In the genomic region with DNA sequence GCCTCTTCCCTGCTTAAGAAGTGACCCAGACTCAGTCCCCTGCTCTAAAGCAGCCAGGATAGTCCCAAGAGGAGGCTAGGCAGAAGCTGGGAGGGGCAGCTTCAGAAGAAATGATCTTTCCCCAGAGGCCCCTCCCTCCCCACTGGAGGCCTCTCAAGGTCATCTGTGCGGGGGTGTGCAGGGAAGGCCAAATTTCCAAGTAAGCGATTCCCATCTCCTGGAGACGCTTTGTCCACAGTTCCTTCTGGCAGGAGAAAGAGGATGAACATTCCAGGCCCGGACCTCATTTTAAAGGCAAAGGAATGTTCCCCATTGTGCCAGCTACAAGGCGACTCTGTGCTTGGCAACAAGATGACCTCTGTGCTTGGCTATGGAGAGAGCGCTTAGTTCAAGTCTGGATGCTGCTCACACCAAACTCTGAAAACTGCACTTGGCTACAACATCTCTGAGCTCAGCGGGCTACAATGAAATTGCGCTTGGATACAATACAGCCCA, we compare ENCODE assay signal across 14 cellular contexts. TPM values are rescaled to one million over a fixed set of nuclear protein-coding genes. Genes with fewer than 3 reads are reported as not detected.
DNase-seq lines count a peak whose midpoint lies in the region; TF ChIP-seq lines count a peak whose summit lies in the region.
"Had no signal": no experiment of that assay in that cellular context is flagged by ENCODE, and none has a peak within 500 bp of the region (broad histone marks: within the 10 kb centered on the region; RNA-seq: fewer than 3 reads in every experiment).

No MANE protein-coding gene starts in this region.

- H3K4me3 Mint-ChIP-seq in CD14-positive monocyte, result no peak overlapping the region
- no peak overlapping the region for H3K4me3 Mint-ChIP-seq in activated T-helper 2 cell treated with anti-CD3 and anti-CD28 coated beads, Interferon-gamma antibody, Interleukin-2, Interleukin-4, amounts not matched to agents 10 μg/mL and 5 μg/mL and 100 μg/mL, durations not matched to agents 14 hours and 24 hours and 36 hours (ENCODE audit: low read depth)
- H3K4me3 Mint-ChIP-seq: T-helper 1 cell treated with Interleukin-12 subunit alpha and Interleukin-12 subunit beta and Interleukin-4 antibody, amounts not matched to agents 30 μg/mL and 1 μg/mL, for 36 hours had no signal

- no peak overlapping the region for H3K4me3 ChIP-seq in osteoblast (ENCODE audit: insufficient read depth, low read length)
- H3K4me3 ChIP-seq: A549 had no signal

- H3K9me3 ChIP-seq in osteoblast (ENCODE audit: low read depth, low read length), result no peaks in the 10 kb centered on the region
- H3K9me3 ChIP-seq: A549 had no signal

- H4K20me1 ChIP-seq in osteoblast (ENCODE audit: insufficient read depth, low read length), result no peaks in the 10 kb centered on the region

- H3K4me1 ChIP-seq in osteoblast (ENCODE audit: insufficient read depth, low read length), result peaks cover 17% of the 10 kb centered on the region
- H3K4me1 ChIP-seq: A549 had no signal

- H3K27ac ChIP-seq in osteoblast (ENCODE audit: low read depth, low read length), result peak overlapping the region; percentile 45
- H3K27ac ChIP-seq: A549 had no signal

- no peaks in the 10 kb centered on the region for H3K79me2 ChIP-seq in osteoblast (ENCODE audit: insufficient read depth, low read length)

- H3K36me3 Mint-ChIP-seq in CD14-positive monocyte, result no peaks in the 10 kb centered on the region
- no peaks in the 10 kb centered on the region for H3K36me3 Mint-ChIP-seq in activated T-helper 2 cell treated with anti-CD3 and anti-CD28 coated beads, Interferon-gamma antibody, Interleukin-2, Interleukin-4, amounts not matched to agents 10 μg/mL and 5 μg/mL and 100 μg/mL, durations not matched to agents 14 hours and 24 hours and 36 hours (ENCODE audit: low read depth)

- no peak overlapping the region for H3K27ac Mint-ChIP-seq in CD14-positive monocyte
- no peak overlapping the region for H3K27ac Mint-ChIP-seq in activated T-helper 2 cell treated with anti-CD3 and anti-CD28 coated beads, Interferon-gamma antibody, Interleukin-2, Interleukin-4, amounts not matched to agents 10 μg/mL and 5 μg/mL and 100 μg/mL, durations not matched to agents 14 hours and 24 hours and 36 hours
- H3K27ac Mint-ChIP-seq: T-helper 1 cell treated with Interleukin-12 subunit alpha and Interleukin-12 subunit beta and Interleukin-4 antibody, amounts not matched to agents 30 μg/mL and 1 μg/mL, for 36 hours had no signal

- DNase-seq in AG08395 (ENCODE audit: low spot score), result peak; percentile 79
- peak; percentile 81 for DNase-seq in astrocyte of the hippocampus (ENCODE audit: low read depth, low spot score)
- DNase-seq in head of caudate nucleus, result peak in 34 of 42 donors; percentile 11 to 80 (median 42)
- DNase-seq in osteoblast (ENCODE audit: insufficient read length, low spot score, missing footprints), result peak; percentile 82
- DNase-seq in DMS153 treated with DMSO at 0.1 percent for 48 hours (lab: John Stamatoyannopoulos, UW; ENCODE audit: unreplicated experiment), result no peak
- no peak for DNase-seq in CD14-positive monocyte (ENCODE audit: low spot score)
- DNase-seq in activated CD4-positive, alpha-beta T cell treated with anti-CD3 and anti-CD28 coated beads, Interleukin-2, amount 50 U/mL, for 1 hour, result no peak
- no peak for DNase-seq in activated T-helper 2 cell treated with anti-CD3 and anti-CD28 coated beads, Interferon-gamma antibody, Interleukin-2, Interleukin-4, amounts not matched to agents 10 μg/mL and 5 μg/mL and 100 μg/mL, durations not matched to agents 14 hours and 24 hours and 36 hours (ENCODE audit: low spot score)
- DNase-seq: activated CD8-positive, alpha-beta memory T cell treated with anti-CD3 and anti-CD28 coated beads for 24 hours; NCI-H1436 had no signal

- H3K4me1 Mint-ChIP-seq in CD14-positive monocyte, result no peaks in the 10 kb centered on the region
- H3K4me1 Mint-ChIP-seq in activated T-helper 2 cell treated with anti-CD3 and anti-CD28 coated beads, Interferon-gamma antibody, Interleukin-2, Interleukin-4, amounts not matched to agents 10 μg/mL and 5 μg/mL and 100 μg/mL, durations not matched to agents 14 hours and 24 hours and 36 hours (ENCODE audit: low read depth), result no peaks in the 10 kb centered on the region

- intact Hi-C loops in head of caudate nucleus (cut with DNase I), result no loop called here
- intact Hi-C loops in CD14-positive monocyte (cut with micrococcal nuclease), result no loop called here
- intact Hi-C loops in activated T-helper 2 cell treated with anti-CD3 and anti-CD28 coated beads, Interferon-gamma antibody, Interleukin-2, Interleukin-4, amounts not matched to agents 10 μg/mL and 5 μg/mL and 100 μg/mL, durations not matched to agents 14 hours and 24 hours and 36 hours (cut with micrococcal nuclease), result no loop called here

- no peaks in the 10 kb centered on the region for H3K36me3 ChIP-seq in osteoblast (ENCODE audit: insufficient read depth, low read length)

- peak overlapping the region; percentile 59 for H2AFZ ChIP-seq in osteoblast (ENCODE audit: low read length)

- TF ChIP-seq CTCF in osteoblast (IDR thresholded peaks at IDR 0.05; ENCODE audit: extremely low read depth, low read depth, low read length) (no peak), CD14-positive monocyte (IDR thresholded peaks at IDR 0.05) (no peak)

- no peaks in the 10 kb centered on the region for H3K27me3 ChIP-seq in osteoblast (ENCODE audit: insufficient read depth, low read length)

- H3K9me3 Mint-ChIP-seq in CD14-positive monocyte, result peaks cover 0 to 2% (median 0%) of the 10 kb centered on the region in 7 donors
- no peaks in the 10 kb centered on the region for H3K9me3 Mint-ChIP-seq in activated T-helper 2 cell treated with anti-CD3 and anti-CD28 coated beads, Interferon-gamma antibody, Interleukin-2, Interleukin-4, amounts not matched to agents 10 μg/mL and 5 μg/mL and 100 μg/mL, durations not matched to agents 14 hours and 24 hours and 36 hours
- H3K9me3 Mint-ChIP-seq: T-helper 1 cell treated with Interleukin-12 subunit alpha and Interleukin-12 subunit beta and Interleukin-4 antibody, amounts not matched to agents 30 μg/mL and 1 μg/mL, for 36 hours had no signal

- peaks cover 2 to 15% (median 13%) of the 10 kb centered on the region in 3 donors for H3K27me3 Mint-ChIP-seq in CD14-positive monocyte (ENCODE audit: low read depth in 3 of 3)
- H3K27me3 Mint-ChIP-seq in activated T-helper 2 cell treated with anti-CD3 and anti-CD28 coated beads, Interferon-gamma antibody, Interleukin-2, Interleukin-4, amounts not matched to agents 10 μg/mL and 5 μg/mL and 100 μg/mL, durations not matched to agents 14 hours and 24 hours and 36 hours (ENCODE audit: low read depth), result peaks cover 3% of the 10 kb centered on the region

- peak overlapping the region; percentile 43 for H3K4me2 ChIP-seq in osteoblast (ENCODE audit: insufficient read depth, low read length)
- H3K4me2 ChIP-seq: A549 had no signal

RNA-seq across cellular contexts. Expression of gene COL5A3, which starts 23.5 kb away (rescaled TPM):
- total RNA-seq in osteoblast, result 9.1 and 14.8 TPM in 2 replicates
- polyA plus RNA-seq in CD14-positive monocyte, result not detected
- total RNA-seq in activated T-helper 2 cell treated with anti-CD3 and anti-CD28 coated beads, Interferon-gamma antibody, Interleukin-2, Interleukin-4, amounts not matched to agents 10 μg/mL and 5 μg/mL and 100 μg/mL, durations not matched to agents 14 hours and 24 hours and 36 hours, result 0.80 and 0.87 TPM in 2 replicates

RNA-seq across cellular contexts. Expression of gene RDH8, which starts 26.4 kb away (rescaled TPM):
- not detected in 2 replicates for total RNA-seq in osteoblast
- polyA plus RNA-seq in CD14-positive monocyte, result not detected
- not detected in 2 replicates for total RNA-seq in activated T-helper 2 cell treated with anti-CD3 and anti-CD28 coated beads, Interferon-gamma antibody, Interleukin-2, Interleukin-4, amounts not matched to agents 10 μg/mL and 5 μg/mL and 100 μg/mL, durations not matched to agents 14 hours and 24 hours and 36 hours
- total RNA-seq: epithelial cell of proximal tubule, left colon had no signal

RNA-seq across cellular contexts. Expression of gene OLFM2, which starts 50.5 kb away (rescaled TPM):
- total RNA-seq in osteoblast, result 0.29 and 0.72 TPM in 2 replicates
- polyA plus RNA-seq in CD14-positive monocyte, result not detected
- 0.85 and 0.89 TPM in 2 replicates for total RNA-seq in activated T-helper 2 cell treated with anti-CD3 and anti-CD28 coated beads, Interferon-gamma antibody, Interleukin-2, Interleukin-4, amounts not matched to agents 10 μg/mL and 5 μg/mL and 100 μg/mL, durations not matched to agents 14 hours and 24 hours and 36 hours

Comparison
In these comparisons a context has a peak if more than half of its experiments do, and no peak if none do; other contexts are left out.
1. DNase-seq: peak in AG08395 (single experiment), astrocyte of the hippocampus (single experiment), head of caudate nucleus (34 of 42) and osteoblast (single experiment); none in DMS153 treated with DMSO at 0.1 percent for 48 hours (single experiment), CD14-positive monocyte (single experiment), activated CD4-positive, alpha-beta T cell treated with anti-CD3 and anti-CD28 coated beads, Interleukin-2, amount 50 U/mL, for 1 hour (single experiment) and activated T-helper 2 cell treated with anti-CD3 and anti-CD28 coated beads, Interferon-gamma antibody, Interleukin-2, Interleukin-4, amounts not matched to agents 10 μg/mL and 5 μg/mL and 100 μg/mL, durations not matched to agents 14 hours and 24 hours and 36 hours (single experiment).